1 cellular context compared by ENCODE assay signal in genomic region chr19:55958356-55958755, GRCh38.
TF ChIP-seq lines count a peak whose summit lies in the region.

No MANE protein-coding gene starts in this region.

TF ChIP-seq in SK-N-SH, 30 proteins besides CTCF, POLR2A, EP300 and RAD21:
- TF ChIP-seq ELF1 (IDR thresholded peaks at IDR 0.05) (no peak), FOSL2 (IDR thresholded peaks at IDR 0.05; ENCODE audit: borderline replicate concordance, low read depth) (peak; percentile 20; the same call in 1 of the 2 replicates), GABPA (IDR thresholded peaks at IDR 0.05; ENCODE audit: low read depth) (no peak), NFIC (IDR thresholded peaks at IDR 0.05; ENCODE audit: borderline replicate concordance) (no peak)
TF ChIP-seq in SK-N-SH: peak in this region for 1.
